ENCODE assay signal across 13 cellular contexts in genomic region chr5:52995095-52995494, GRCh38.
"Had no signal": no experiment of that assay in that cellular context is flagged by ENCODE, and none has a peak within 500 bp of the region (broad histone marks: within the 10 kb centered on the region; RNA-seq: fewer than 3 reads in every experiment).

No MANE protein-coding gene starts in this region.

- H3K27ac ChIP-seq: foreskin keratinocyte, left lung, stomach, thyroid gland had no signal

- DNase-seq: activated B cell treated with CpG ODN at 0.5 μM for 24 hours; activated CD8-positive, alpha-beta memory T cell treated with anti-CD3 and anti-CD28 coated beads, Interleukin-2, amount 50 U/mL, for 4 hours; activated naive CD8-positive, alpha-beta T cell treated with anti-CD3 and anti-CD28 coated beads, Interleukin-2, amount 10 ng/mL, durations not matched to agents 7 days and 5 days; activated T-cell treated with anti-CD3 and anti-CD28 coated beads, Interleukin-2, amount 50 U/mL, for 72 hours; aorta; left lung; mesendoderm; stimulated activated CD4-positive, alpha-beta T cell treated with anti-CD3 and anti-CD28 coated beads, Interleukin-12 subunit alpha, Interleukin-12 subunit beta, amount 100 ng/mL, for 4 hours; stimulated activated CD4-positive, alpha-beta T cell treated with anti-CD3 and anti-CD28 coated beads, Interleukin-2, amount 100 ng/mL, for 48 hours; stimulated activated CD8-positive, alpha-beta memory T cell treated with anti-CD3 and anti-CD28 coated beads, Interleukin-4, amount 100 ng/mL, for 48 hours; stomach; thyroid gland had no signal

- H3K4me3 ChIP-seq: left lung, stomach, thyroid gland had no signal

- ATAC-seq: foreskin keratinocyte, left lung had no signal

- H3K9me3 ChIP-seq: left lung, stomach, thyroid gland had no signal

- H3K27me3 ChIP-seq: foreskin keratinocyte, stomach, thyroid gland had no signal

- H3K36me3 ChIP-seq: left lung, stomach, thyroid gland had no signal
